Comparison of ENCODE assay signal across 8 cellular contexts in genomic region chr18:7272268-7273049, GRCh38. TPM values are rescaled to one million over a fixed set of nuclear protein-coding genes. Genes with fewer than 3 reads are reported as not detected.
A peak's percentile ranks its signal among the peaks of the same experiment; 100 is the strongest.
DNase-seq lines count a peak whose midpoint lies in the region; ATAC-seq, FAIRE-seq and TF ChIP-seq lines count a peak whose summit lies in the region.

No MANE protein-coding gene starts in this region.

- no peaks in the 10 kb centered on the region for H3K27me3 ChIP-seq in spleen (replicated peaks in 1 of 7)

- H3K4me1 ChIP-seq in spleen: peaks cover 6 to 26% (median 22%) of the 10 kb centered on the region in 6 donors

- ATAC-seq in GM21529 (IDR thresholded peaks at IDR 0.05; ENCODE audit: unreplicated experiment): no peak

- peak; percentile 30 for FAIRE-seq in islet of Langerhans (lab: Jason Lieb, UNC)

- no peak for TF ChIP-seq POLR2A in spleen (IDR thresholded peaks at IDR 0.05)

- TF ChIP-seq CTCF in GM10266 (IDR thresholded peaks at IDR 0.05; ENCODE audit: control insufficient read depth, insufficient read depth, low read depth, missing control alignments): peak; percentile 22
- peak in 9 of 11 experiments; percentile 4 to 62 (median 39) for TF ChIP-seq CTCF in spleen (IDR thresholded peaks at IDR 0.05 in 8 of 11, conservative IDR thresholded peaks at IDR 0.05 in 3 of 11)

- peak overlapping the region in 1 of 8 donors; percentile 29 for H3K4me3 ChIP-seq in spleen

- H3K27ac ChIP-seq in caudate nucleus (ENCODE audit: low read depth, low read length) (peak overlapping the region; percentile 56), spleen (peak overlapping the region; percentile 36 to 81 (median 64))

- intact Hi-C loops in spleen (cut with DNase I; ENCODE audit: low total_unique reads): loop anchor here (5.0 kb wide), 1 partner anchor 295 kb away; the partner anchor contains the start of gene PTPRM

- WGBS in spleen, 5 donors: 20 to 25% (median 24%) methylated on average over 20 to 25 of the region's 25 CpGs

- no peaks in the 10 kb centered on the region for H3K36me3 ChIP-seq in spleen

- H3K9me3 ChIP-seq in spleen: no peaks in the 10 kb centered on the region

- DNase-seq in GM10266 (ENCODE audit: extremely low spot score) (no peak), NCI-H2171 treated with DMSO at 0.1 percent for 48 hours (lab: John Stamatoyannopoulos, UW) (peak; percentile 81), caudate nucleus (lab: John Stamatoyannopoulos, UW) (peak in 57 of 61 donors; percentile 4 to 80 (median 42)), spleen (no peak), activated gamma-delta T cell treated with Interleukin-2 at 50 U/mL for 16 hours (no peak)
- DNase-seq in activated CD4-positive, alpha-beta T cell treated with anti-CD3 and anti-CD28 coated beads, Interleukin-2, amount 50 U/mL, for 1 hour: no peak

RNA-seq across cellular contexts. Expression of gene LRRC30, which starts 41.6 kb away (rescaled TPM):
- not detected for total RNA-seq in spleen
- not detected for polyA plus RNA-seq in spleen

Comparison
In these comparisons a context has a peak if more than half of its experiments do, and no peak if none do; other contexts are left out.
1. DNase-seq: peak in NCI-H2171 treated with DMSO at 0.1 percent for 48 hours (single experiment) and caudate nucleus (57 of 61); none in GM10266 (single experiment), spleen (single experiment), activated gamma-delta T cell treated with Interleukin-2 at 50 U/mL for 16 hours (single experiment) and activated CD4-positive, alpha-beta T cell treated with anti-CD3 and anti-CD28 coated beads, Interleukin-2, amount 50 U/mL, for 1 hour (single experiment).